ENCODE assay signal across 25 cellular contexts in genomic region chr2:29079887-29080286, GRCh38. TPM values are rescaled to one million over a fixed set of nuclear protein-coding genes. Genes with fewer than 3 reads are reported as not detected.
"Had no signal": no experiment of that assay in that cellular context is flagged by ENCODE, and none has a peak within 500 bp of the region (broad histone marks: within the 10 kb centered on the region; RNA-seq: fewer than 3 reads in every experiment).

No MANE protein-coding gene starts in this region.

- H3K27me3 ChIP-seq: Peyer's patch, SJCRH30 had no signal

- H3K4me3 ChIP-seq: PC-9, Peyer's patch, SJCRH30 had no signal

- H3K36me3 ChIP-seq: Peyer's patch, SJCRH30 had no signal

- H3K9me3 ChIP-seq: Peyer's patch had no signal

- ATAC-seq: Right ventricle myocardium inferior, SK-N-SH treated with all-trans-retinoic acid at 6 μM for 48 hours had no signal

- H3K27ac ChIP-seq: PC-9, Peyer's patch, SJCRH30 had no signal

- DNase-seq: KBM-7; MM.1S; NCI-H1092 treated with DMSO at 0.1 percent for 48 hours; NCI-H1436; NCI-H187; NCI-H2029; NCI-H2081 treated with DMSO at 0.1 percent for 48 hours; NCI-H2171; NCI-H226; NCI-H446; NCI-H510A; NCI-H524 treated with DMSO at 0.1 percent for 48 hours; NCI-H69; NCI-H774; NK-92 treated with Interleukin-12 subunit alpha and Interleukin-12 subunit beta, amount 100 ng/mL, for 24 hours; OCI-M1; Peyer's patch; SHP77 treated with DMSO at 0.1 percent for 48 hours; SJCRH30 had no signal

- H3K4me1 ChIP-seq: Peyer's patch, SJCRH30 had no signal

RNA-seq across cellular contexts. Expression of gene PCARE, which starts 5.6 kb away (rescaled TPM):
- total RNA-seq: HT-29, LHCN-M2, PC-9, Peyer's patch, RPMI7951 had no signal
